In genomic region chr19:45016388-45017314, GRCh38 we compare ENCODE assay signal across 8 cellular contexts. TPM values are rescaled to one million over a fixed set of nuclear protein-coding genes. Genes with fewer than 3 reads are reported as not detected.
DNase-seq lines count a peak whose midpoint lies in the region; ATAC-seq and TF ChIP-seq lines count a peak whose summit lies in the region.

No MANE protein-coding gene starts in this region.

- TF ChIP-seq CTCF in WERI-Rb-1 (IDR thresholded peaks at IDR 0.05; ENCODE audit: low read depth, low read length) (peak; percentile 60), breast epithelium (IDR thresholded peaks at IDR 0.05) (peak; percentile 40 to 60 (median 57))

- intact Hi-C loops in breast epithelium (cut with DNase I; ENCODE audit: low total_unique reads) = no loop called here

- H3K4me3 ChIP-seq in WERI-Rb-1 (ENCODE audit: low read depth, low read length) = no peak overlapping the region
- no peak overlapping the region for H3K4me3 ChIP-seq in breast epithelium

- H3K36me3 ChIP-seq in WERI-Rb-1 (no peaks in the 10 kb centered on the region), breast epithelium (no peaks in the 10 kb centered on the region)

- peak; percentile 77 for ATAC-seq in HG02852 (IDR thresholded peaks at IDR 0.05; ENCODE audit: unreplicated experiment)

- in situ Hi-C loops in ACHN (cut with HindIII; ENCODE audit: low pct_ligation_motif_present, low pct_unique_long_range_greater_than_20kb, low sequenced_read_pairs) = no loop called here

- H3K27ac ChIP-seq in WERI-Rb-1 (no peak overlapping the region), breast epithelium (peak overlapping the region in 1 of 2 donors; percentile 45)

- H3K4me1 ChIP-seq in breast epithelium = no peaks in the 10 kb centered on the region

- TF ChIP-seq POLR2A in GM15510 (IDR thresholded peaks at IDR 0.05; ENCODE audit: borderline replicate concordance, extremely low read depth, insufficient read length) (peak; percentile 19), breast epithelium (IDR thresholded peaks at IDR 0.05) (no peak)

- H3K9me3 ChIP-seq in WERI-Rb-1 (ENCODE audit: severe bottlenecking) = no peaks in the 10 kb centered on the region
- H3K9me3 ChIP-seq in breast epithelium = no peaks in the 10 kb centered on the region

- DNase-seq in ACHN (peak; percentile 69), NCI-H2081 (lab: John Stamatoyannopoulos, UW) (peak; percentile 49 to 65), WERI-Rb-1 (peak; percentile 79), breast epithelium (ENCODE audit: low spot score in 2 of 2) (peak; percentile 66 to 69), kidney tubule cell (ENCODE audit: low spot score) (peak; percentile 50)
- DNase-seq in stimulated activated CD4-positive, alpha-beta T cell treated with anti-CD3 and anti-CD28 coated beads, TNF-alpha, amount 100 ng/mL, for 24 hours (ENCODE audit: low read depth in 3 of 3) = peak; percentile 31 to 60 (median 52)

- H3K27me3 ChIP-seq in WERI-Rb-1 (ENCODE audit: insufficient read depth, low read depth, severe bottlenecking) (no peaks in the 10 kb centered on the region), breast epithelium (no peaks in the 10 kb centered on the region)

RNA-seq across cellular contexts. Expression of gene RELB, which starts 15.4 kb away (rescaled TPM):
- 10 to 100 TPM in 1 of 3 donors, 1 to 10 TPM in 2; 5.8 to 12.5 (median 8.2) TPM for total RNA-seq in breast epithelium

RNA-seq across cellular contexts. Expression of gene CLASRP, which starts 22.2 kb away (rescaled TPM):
- total RNA-seq in breast epithelium = 10 to 100 TPM; 49.9 to 80.3 (median 57.0) TPM

RNA-seq across cellular contexts. Expression of gene ZNF296, which starts 59.6 kb away (rescaled TPM):
- total RNA-seq in breast epithelium = 1 to 10 TPM in 2 of 3 donors, under 1 TPM in 1; 0.98 to 1.9 (median 1.3) TPM
